In genomic region chr19:3278294-3278693, GRCh38 we compare ENCODE assay signal across 21 cellular contexts. TPM values are rescaled to one million over a fixed set of nuclear protein-coding genes. Genes with fewer than 3 reads are reported as not detected.
"Had no signal": no experiment of that assay in that cellular context is flagged by ENCODE, and none has a peak within 500 bp of the region (broad histone marks: within the 10 kb centered on the region; RNA-seq: fewer than 3 reads in every experiment).

No MANE protein-coding gene starts in this region.

- DNase-seq: colonic mucosa; dermis blood vessel endothelial cell; esophagus squamous epithelium; foreskin fibroblast; immature natural killer cell; left cardiac atrium; left ventricle myocardium inferior; mesenchymal stem cell; midbrain; small intestine; stimulated activated CD4-positive, alpha-beta T cell treated with anti-CD3 and anti-CD28 coated beads, Interleukin-12 subunit alpha, Interleukin-12 subunit beta, amount 100 ng/mL, for 4 hours; stimulated activated naive CD4-positive, alpha-beta T cell; stomach had no signal

- H3K9me3 ChIP-seq: colonic mucosa, neutrophil had no signal

- H3K4me1 ChIP-seq: colonic mucosa had no signal

- FAIRE-seq: keratinocyte, small intestine, urothelium cell line had no signal

- H3K36me3 ChIP-seq: colonic mucosa, esophagus squamous epithelium, gastroesophageal sphincter, left ventricle myocardium inferior, neutrophil, right atrium auricular region, stomach had no signal

- H3K4me3 ChIP-seq: colonic mucosa, esophagus squamous epithelium, gastroesophageal sphincter, left ventricle myocardium inferior, lung, right atrium auricular region, stomach had no signal

- H3K27ac ChIP-seq: colonic mucosa, esophagus squamous epithelium, gastroesophageal sphincter, left ventricle myocardium inferior, neutrophil, right atrium auricular region, stomach had no signal

RNA-seq across cellular contexts. Expression of gene CELF5, which starts 53.8 kb away (rescaled TPM):
- total RNA-seq: dermis blood vessel endothelial cell, epithelial cell of proximal tubule, esophagus squamous epithelium, gastroesophageal sphincter, left ventricle myocardium inferior, posterior vena cava had no signal
- polyA plus RNA-seq: immature natural killer cell had no signal
